Comparison of ENCODE assay signal across 24 cellular contexts in the genomic region with DNA sequence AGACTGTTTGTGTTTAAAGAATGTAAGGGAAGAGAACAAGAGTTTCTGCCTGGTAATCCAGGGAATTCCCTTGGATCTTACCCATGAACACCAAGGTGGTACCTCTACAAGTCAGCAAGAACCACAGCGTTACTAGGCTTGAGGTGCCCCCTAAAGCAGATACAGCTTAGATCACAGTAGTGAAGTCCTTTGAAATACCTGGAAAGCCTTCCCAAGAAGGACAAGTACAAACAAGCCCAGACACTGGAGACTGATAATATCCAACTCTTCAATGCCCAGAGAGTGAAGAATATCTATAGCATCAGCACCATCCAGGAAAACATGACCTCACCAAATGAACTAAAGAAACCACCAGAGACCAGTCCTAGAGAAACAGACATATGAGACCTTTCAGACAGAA. TPM values are rescaled to one million over a fixed set of nuclear protein-coding genes. Genes with fewer than 3 reads are reported as not detected.
DNase-seq lines count a peak whose midpoint lies in the region; ATAC-seq, FAIRE-seq and TF ChIP-seq lines count a peak whose summit lies in the region.
"Had no signal": no experiment of that assay in that cellular context is flagged by ENCODE, and none has a peak within 500 bp of the region (broad histone marks: within the 10 kb centered on the region; RNA-seq: fewer than 3 reads in every experiment).

No MANE protein-coding gene starts in this region.

- no peak overlapping the region for H3K4me3 Mint-ChIP-seq in MCF 10A (ENCODE audit: unreplicated experiment)
- H3K4me3 Mint-ChIP-seq: H9 had no signal

- peak overlapping the region; percentile 76 for H3K27ac Mint-ChIP-seq in MCF 10A (ENCODE audit: low read depth, unreplicated experiment)
- H3K27ac Mint-ChIP-seq: CD4-positive, CD25-positive, alpha-beta regulatory T cell; H9 had no signal

- no peak overlapping the region for H3K27ac ChIP-seq in breast epithelium
- peak overlapping the region; percentile 64 for H3K27ac ChIP-seq in mammary epithelial cell (ENCODE audit: insufficient read depth, low read depth, low read length)
- peak overlapping the region; percentile 60 for H3K27ac ChIP-seq in foreskin keratinocyte
- H3K27ac ChIP-seq: BLaER1, PC-9, SJCRH30 had no signal

- intact Hi-C loops in MCF 10A (cut with micrococcal nuclease): no loop called here
- intact Hi-C loops in breast epithelium (cut with DNase I; ENCODE audit: low total_unique reads): no loop called here
- intact Hi-C loops in mammary epithelial cell (cut with micrococcal nuclease): no loop called here

- peak overlapping the region; percentile 47 for H3K4me2 ChIP-seq in mammary epithelial cell (ENCODE audit: insufficient read depth, low read depth, low read length)
- H3K4me2 ChIP-seq: BLaER1, PC-9 had no signal

- DNase-seq in MCF 10A (ENCODE audit: unreplicated experiment) (no peak), breast epithelium (ENCODE audit: low spot score in 2 of 2) (no peak), mammary epithelial cell (peak; percentile 72), foreskin keratinocyte (peak; percentile 54 to 75), H54 (ENCODE audit: insufficient read length, low spot score) (no peak), DMS53 treated with DMSO at 0.1 percent for 48 hours (lab: John Stamatoyannopoulos, UW; ENCODE audit: unreplicated experiment) (no peak)
- DNase-seq: CD4-positive, CD25-positive, alpha-beta regulatory T cell; DMS153; H9; KG1; MM.1S; NCI-H2029; NCI-H446; NCI-H526; NCI-H82; PC-9; SJCRH30 had no signal

- TF ChIP-seq POLR2A in breast epithelium (IDR thresholded peaks at IDR 0.05) (no peak), H54 (IDR thresholded peaks at IDR 0.05; ENCODE audit: low read depth, low read length) (no peak)

- in situ Hi-C loops in mammary epithelial cell (cut with MboI; ENCODE audit: low sequenced_read_pairs in 2 of 2): loop anchor here in 1 of 2 donors (5.0 kb wide), 1 partner anchor 42 kb away; no protein-coding TSS in a partner anchor

- POLR2A ChIA-PET in MCF 10A (lab: Yijun Ruan, JAX): interaction anchor here (0.6 to 2.5 kb wide), 6 partner anchors 15 to 140 kb away, joined by 3 to 10 read pairs (median 4); partner anchors contain the start of gene PPM1D

- H3K9ac ChIP-seq in mammary epithelial cell (ENCODE audit: insufficient read depth, low read length): no peak overlapping the region
- H3K9ac ChIP-seq: BLaER1 had no signal

- no peak for FAIRE-seq in H54 (lab: Jason Lieb, UNC)
- FAIRE-seq: A204.1, GM19239, HTR-8/SVneo had no signal

- ATAC-seq in foreskin keratinocyte: peak; percentile 22
- no peak for ATAC-seq in GM21367 (IDR thresholded peaks at IDR 0.05; ENCODE audit: unreplicated experiment)
- ATAC-seq: Right ventricle myocardium inferior, SK-N-SH treated with all-trans-retinoic acid at 6 μM for 48 hours had no signal

- H4K20me1 ChIP-seq in mammary epithelial cell (ENCODE audit: insufficient read depth, low read length): no peaks in the 10 kb centered on the region

- dilution Hi-C loops in mammary epithelial cell (cut with HindIII; ENCODE audit: low sequenced_read_pairs): no loop called here

- H2AFZ ChIP-seq in mammary epithelial cell (ENCODE audit: low read depth, low read length): peak overlapping the region; percentile 80
- H2AFZ ChIP-seq: PC-9 had no signal

- no peaks in the 10 kb centered on the region for H3K27me3 Mint-ChIP-seq in MCF 10A (ENCODE audit: insufficient read depth, unreplicated experiment)

- H3K36me3 ChIP-seq in breast epithelium: no peaks in the 10 kb centered on the region
- H3K36me3 ChIP-seq in mammary epithelial cell (ENCODE audit: insufficient read depth, low read length): no peaks in the 10 kb centered on the region
- H3K36me3 ChIP-seq: SJCRH30 had no signal

- H3K4me1 ChIP-seq in breast epithelium: no peaks in the 10 kb centered on the region
- peaks cover 15% of the 10 kb centered on the region for H3K4me1 ChIP-seq in mammary epithelial cell (ENCODE audit: insufficient read depth, low read length)
- peaks cover 7% of the 10 kb centered on the region for H3K4me1 ChIP-seq in foreskin keratinocyte
- H3K4me1 ChIP-seq: SJCRH30 had no signal

- CTCF ChIA-PET in MCF 10A (lab: Yijun Ruan, JAX): interaction anchor here (1.0 to 1.1 kb wide), 2 partner anchors 40 to 107 kb away, joined by 3 read pairs; no protein-coding TSS in a partner anchor
- CTCF ChIA-PET in mammary epithelial cell (lab: Charles Lee; ENCODE audit: low non-redundant PET): interaction anchor here (0.6 kb wide), 1 partner anchor 452 kb away, joined by 3 read pairs; no protein-coding TSS in a partner anchor

- BruUV-seq in MCF 10A (replicated peaks; lab: Mats Ljungman, UMichigan): no TSS peak
- BruUV-seq in mammary epithelial cell (replicated peaks; lab: Mats Ljungman, UMichigan): no TSS peak

- no peaks in the 10 kb centered on the region for H3K36me3 Mint-ChIP-seq in MCF 10A (ENCODE audit: insufficient read depth, unreplicated experiment)
- H3K36me3 Mint-ChIP-seq: CD4-positive, CD25-positive, alpha-beta regulatory T cell had no signal

- no peaks in the 10 kb centered on the region for H3K9me3 Mint-ChIP-seq in MCF 10A (ENCODE audit: unreplicated experiment)

- H3K79me2 ChIP-seq in mammary epithelial cell (ENCODE audit: insufficient read depth, low read length): peaks cover 23% of the 10 kb centered on the region

- TF ChIP-seq CTCF in MCF 10A (IDR thresholded peaks at IDR 0.05; ENCODE audit: unreplicated experiment) (no peak), breast epithelium (IDR thresholded peaks at IDR 0.05) (no peak), mammary epithelial cell (conservative IDR thresholded peaks at IDR 0.05 in 1 of 2, IDR thresholded peaks at IDR 0.05 in 1 of 2; ENCODE audit: extremely low read depth in 1 of 2, insufficient read depth in 1 of 2, low read depth in 1 of 2, low read length in 2 of 2) (no peak), foreskin keratinocyte (conservative IDR thresholded peaks at IDR 0.05) (peak; percentile 5)

- WGBS in mammary epithelial cell (ENCODE audit: low coverage, missing lambda C conversion rate): 0% methylated on average over 1 of the region's 1 CpG

- H3K4me3 ChIP-seq in breast epithelium: no peak overlapping the region
- no peak overlapping the region for H3K4me3 ChIP-seq in mammary epithelial cell (replicated peaks in 1 of 3; ENCODE audit: insufficient read depth in 1 of 3, low read depth in 2 of 3, low read length in 3 of 3)
- H3K4me3 ChIP-seq: BLaER1, PC-9, SJCRH30 had no signal

- no peaks in the 10 kb centered on the region for H3K9me3 ChIP-seq in breast epithelium
- H3K9me3 ChIP-seq in mammary epithelial cell (replicated peaks; ENCODE audit: insufficient read depth, low read length): no peaks in the 10 kb centered on the region
- H3K9me3 ChIP-seq: SJCRH30 had no signal

- H3K4me1 Mint-ChIP-seq in MCF 10A (ENCODE audit: insufficient read depth, unreplicated experiment): peaks cover 15% of the 10 kb centered on the region

- H3K27me3 ChIP-seq in breast epithelium (no peaks in the 10 kb centered on the region), mammary epithelial cell (ENCODE audit: insufficient read depth, low read length) (no peaks in the 10 kb centered on the region), foreskin keratinocyte (no peaks in the 10 kb centered on the region)
- H3K27me3 ChIP-seq: BLaER1, SJCRH30 had no signal

RNA-seq across cellular contexts. Expression of gene APPBP2, which starts 3.8 kb away (rescaled TPM):
- total RNA-seq in MCF 10A (2022) (33.1 and 39.6 TPM in 2 replicates), breast epithelium (10 to 100 TPM; 26.6 to 41.9 (median 30.2) TPM), mammary epithelial cell (10 to 100 TPM; 31.2 to 38.1 TPM), foreskin keratinocyte (16.9 and 17.3 TPM in 2 replicates)
- polyA plus RNA-seq in mammary epithelial cell (9.4 TPM), foreskin keratinocyte (3.8 and 4.0 TPM in 2 replicates)
- polyA minus RNA-seq in mammary epithelial cell: 25.2 TPM

Comparison
In these comparisons a context has a peak if more than half of its experiments do, and no peak if none do; other contexts are left out.
1. DNase-seq: peak in mammary epithelial cell (single experiment) and foreskin keratinocyte (2 of 2); none in MCF 10A (single experiment), breast epithelium (0 of 2), H54 (single experiment) and DMS53 treated with DMSO at 0.1 percent for 48 hours (single experiment).
2. H3K27ac ChIP-seq: peak in mammary epithelial cell (single experiment) and foreskin keratinocyte (single experiment); none in breast epithelium (0 of 2).